14 cellular contexts compared by ENCODE assay signal in genomic region chr10:78462728-78463228, GRCh38.
DNase-seq lines count a peak whose midpoint lies in the region; ATAC-seq and TF ChIP-seq lines count a peak whose summit lies in the region.
"Had no signal": no experiment of that assay in that cellular context is flagged by ENCODE, and none has a peak within 500 bp of the region (broad histone marks: within the 10 kb centered on the region; RNA-seq: fewer than 3 reads in every experiment).

No MANE protein-coding gene starts in this region.

- H2AK5ac ChIP-seq in mesendoderm (ENCODE audit: low read length), result no peak overlapping the region
- H2AK5ac ChIP-seq in trophoblast cell (ENCODE audit: low read length), result peak overlapping the region; percentile 59

- TF ChIP-seq CTCF in tibial artery (IDR thresholded peaks at IDR 0.05) (no peak), A673 (conservative IDR thresholded peaks at IDR 0.05; ENCODE audit: low read depth, low read length) (no peak)

- H3F3A ChIP-seq in GM23248 (ENCODE audit: insufficient read depth), result no peaks in the 10 kb centered on the region

- H3K9me3 ChIP-seq in GM23248 (ENCODE audit: low read depth) (no peaks in the 10 kb centered on the region), trophoblast cell (ENCODE audit: insufficient read depth, low read depth, low read length) (no peaks in the 10 kb centered on the region), tibial artery (no peaks in the 10 kb centered on the region), A673 (ENCODE audit: low read depth, low read length, poor library complexity, severe bottlenecking) (no peaks in the 10 kb centered on the region)

- H3K23ac ChIP-seq in mesendoderm (ENCODE audit: low read length) (peak overlapping the region; percentile 66), trophoblast cell (ENCODE audit: low read length) (no peak overlapping the region)

- H2BK120ac ChIP-seq in mesendoderm (ENCODE audit: low read depth, low read length) (no peak overlapping the region), trophoblast cell (ENCODE audit: insufficient read depth, low read length, poor library complexity) (no peak overlapping the region)

- H4K12ac ChIP-seq in trophoblast cell (ENCODE audit: low read depth, low read length), result no peak overlapping the region

- no peak overlapping the region for H3K56ac ChIP-seq in mesendoderm (ENCODE audit: low read length)

- POLR2A ChIA-PET in naive thymus-derived CD8-positive, alpha-beta T cell (lab: Charles Lee), result no interaction called here
- POLR2A ChIA-PET in A673 (lab: Charles Lee; ENCODE audit: low non-redundant PET), result no interaction called here

- no peak overlapping the region for H3K4me3 ChIP-seq in GM23248
- H3K4me3 ChIP-seq in mesendoderm (ENCODE audit: low read length), result no peak overlapping the region
- no peak overlapping the region for H3K4me3 ChIP-seq in trophoblast cell (ENCODE audit: low read depth, low read length)
- no peak overlapping the region for H3K4me3 ChIP-seq in tibial artery
- H3K4me3 ChIP-seq in A673 (ENCODE audit: low read depth, low read length, poor library complexity, severe bottlenecking), result no peak overlapping the region

- no peak for ATAC-seq in naive thymus-derived CD8-positive, alpha-beta T cell

- H3K4me2 ChIP-seq in GM23248 (ENCODE audit: unreplicated experiment) (no peak overlapping the region), mesendoderm (ENCODE audit: low read length) (no peak overlapping the region), trophoblast cell (ENCODE audit: low read length) (no peak overlapping the region)

- peak overlapping the region; percentile 42 for H4K91ac ChIP-seq in trophoblast cell (ENCODE audit: low read depth, low read length)

- no peak overlapping the region for H4K5ac ChIP-seq in mesendoderm (ENCODE audit: low read length)

- intact Hi-C loops in tibial artery (cut with DNase I; ENCODE audit: low total_unique reads), result no loop called here
- intact Hi-C loops in A673 (cut with micrococcal nuclease; ENCODE audit: unreplicated experiment), result no loop called here

- H3K18ac ChIP-seq in mesendoderm (ENCODE audit: low read length) (no peak overlapping the region), trophoblast cell (ENCODE audit: low read length) (peak overlapping the region; percentile 1)

- no peaks in the 10 kb centered on the region for H3K9me2 ChIP-seq in GM23248 (ENCODE audit: insufficient read depth)

- H2BK15ac ChIP-seq in mesendoderm (replicated peaks; ENCODE audit: low read depth), result no peak overlapping the region

- peak; percentile 23 for DNase-seq in GM23248
- peak; percentile 37 for DNase-seq in amniotic epithelial cell (ENCODE audit: low read depth)
- DNase-seq in mesendoderm, result no peak
- no peak for DNase-seq in trophoblast cell
- no peak for DNase-seq in naive thymus-derived CD8-positive, alpha-beta T cell
- DNase-seq in tibial artery, result no peak
- no peak for DNase-seq in A673 (ENCODE audit: low spot score)
- DNase-seq in NCI-H1436 treated with DMSO at 0.1 percent for 48 hours (lab: John Stamatoyannopoulos, UW), result no peak
- DNase-seq: ACHN; CD4-positive, alpha-beta T cell; NCI-H1436; NCI-H2081; NCI-H524 had no signal

- CTCF ChIA-PET in A673 (lab: Charles Lee), result no interaction called here

- peaks cover 0 to 10% (median 4%) of the 10 kb centered on the region in 9 donors for H3K9me3 Mint-ChIP-seq in naive thymus-derived CD8-positive, alpha-beta T cell
- H3K9me3 Mint-ChIP-seq: CD4-positive, alpha-beta T cell had no signal

- H3K4me1 Mint-ChIP-seq in naive thymus-derived CD8-positive, alpha-beta T cell, result peaks cover 0 to 7% (median under 1%) of the 10 kb centered on the region in 4 donors
- H3K4me1 Mint-ChIP-seq: B cell had no signal

- no peak overlapping the region for H3K27ac Mint-ChIP-seq in naive thymus-derived CD8-positive, alpha-beta T cell
- H3K27ac Mint-ChIP-seq: B cell; CD4-positive, alpha-beta T cell had no signal

- 76 to 87% methylated on average over 7 of the region's 7 CpGs for WGBS in GM23248 (ENCODE audit: low coverage in 1 of 2, low lambda C conversion rate in 2 of 2, missing lambda C conversion rate in 2 of 2), 2 experiments
- no CpG with 5 or more reads among the region's 7 CpGs for WGBS in mesendoderm (ENCODE audit: extremely low coverage, insufficient coverage, low lambda C conversion rate)
- WGBS in trophoblast cell (ENCODE audit: extremely low coverage, insufficient coverage, insufficient read length), result no CpG with 5 or more reads among the region's 7 CpGs

- no peaks in the 10 kb centered on the region for H4K20me1 ChIP-seq in GM23248 (ENCODE audit: insufficient read depth)

- H3K36me3 ChIP-seq in GM23248 (ENCODE audit: low read depth) (no peaks in the 10 kb centered on the region), mesendoderm (ENCODE audit: control insufficient read depth, insufficient read depth, low read length) (no peaks in the 10 kb centered on the region), trophoblast cell (ENCODE audit: control insufficient read depth in 1 of 2, insufficient read depth in 2 of 2, low read length in 2 of 2) (no peaks in the 10 kb centered on the region), tibial artery (no peaks in the 10 kb centered on the region), A673 (ENCODE audit: insufficient read depth, low read length, poor library complexity, severe bottlenecking) (no peaks in the 10 kb centered on the region)

- in situ Hi-C loops in GM23248 (cut with MboI), result no loop called here

- peak overlapping the region; percentile 44 for H2BK12ac ChIP-seq in trophoblast cell (ENCODE audit: low read length)

- no peak overlapping the region for H3K4me3 Mint-ChIP-seq in naive thymus-derived CD8-positive, alpha-beta T cell
- H3K4me3 Mint-ChIP-seq: B cell; CD4-positive, alpha-beta T cell had no signal

- peaks cover 0 to 20% (median 8%) of the 10 kb centered on the region in 5 donors for H3K27me3 Mint-ChIP-seq in naive thymus-derived CD8-positive, alpha-beta T cell

- BruUV-seq in A673 (replicated peaks; lab: Mats Ljungman, UMichigan), result no TSS peak

- H3K79me1 ChIP-seq in mesendoderm (ENCODE audit: low read length), result no peaks in the 10 kb centered on the region
- peaks cover 18% of the 10 kb centered on the region for H3K79me1 ChIP-seq in trophoblast cell (ENCODE audit: low read length)

- H2BK5ac ChIP-seq in mesendoderm (ENCODE audit: low read length), result no peak overlapping the region
- H2BK5ac ChIP-seq in trophoblast cell (ENCODE audit: low read depth, low read length, poor library complexity), result no peak overlapping the region

- H2AFZ ChIP-seq in GM23248 (no peak overlapping the region), trophoblast cell (ENCODE audit: insufficient read depth, low read length, poor library complexity) (no peak overlapping the region)

- H3K27me3 ChIP-seq in GM23248 (replicated peaks; ENCODE audit: insufficient read depth) (no peaks in the 10 kb centered on the region), mesendoderm (ENCODE audit: insufficient read depth, low read length, poor library complexity) (no peaks in the 10 kb centered on the region), trophoblast cell (ENCODE audit: insufficient read depth, low read length) (no peaks in the 10 kb centered on the region), tibial artery (peaks cover 0 to 4% of the 10 kb centered on the region in 2 donors), A673 (replicated peaks; ENCODE audit: insufficient read depth, low read depth, low read length, poor library complexity) (no peaks in the 10 kb centered on the region)

- H3K36me3 Mint-ChIP-seq in naive thymus-derived CD8-positive, alpha-beta T cell, result peaks cover 0 to 5% (median 0%) of the 10 kb centered on the region in 3 donors

- H3K4me1 ChIP-seq in GM23248 (ENCODE audit: insufficient read depth) (peaks cover 16% of the 10 kb centered on the region), mesendoderm (ENCODE audit: control insufficient read depth, low read depth, low read length) (no peaks in the 10 kb centered on the region), trophoblast cell (ENCODE audit: control insufficient read depth in 1 of 2, insufficient read depth in 2 of 2, low read length in 2 of 2) (peaks cover 9 to 13% of the 10 kb centered on the region in 2 experiments), tibial artery (no peaks in the 10 kb centered on the region), A673 (ENCODE audit: insufficient read depth, low read length, poor library complexity, severe bottlenecking) (no peaks in the 10 kb centered on the region)

- H3K9ac ChIP-seq in GM23248 (no peak overlapping the region), mesendoderm (ENCODE audit: low read length) (no peak overlapping the region), trophoblast cell (ENCODE audit: low read length) (no peak overlapping the region)

- no peaks in the 10 kb centered on the region for H3K79me2 ChIP-seq in GM23248 (ENCODE audit: insufficient read depth)
- H3K79me2 ChIP-seq in mesendoderm (ENCODE audit: control insufficient read depth, insufficient read depth, low read length), result no peaks in the 10 kb centered on the region
- no peaks in the 10 kb centered on the region for H3K79me2 ChIP-seq in trophoblast cell (ENCODE audit: control insufficient read depth, insufficient read depth, low read length, poor library complexity)

- H3K14ac ChIP-seq in trophoblast cell (ENCODE audit: low read length), result no peak overlapping the region

- no peak overlapping the region for H3K27ac ChIP-seq in GM23248
- no peak overlapping the region for H3K27ac ChIP-seq in mesendoderm (ENCODE audit: low read depth, low read length)
- H3K27ac ChIP-seq in trophoblast cell (ENCODE audit: low read depth, low read length), result no peak overlapping the region
- H3K27ac ChIP-seq in tibial artery, result no peak overlapping the region
- H3K27ac ChIP-seq in A673 (ENCODE audit: low read depth, low read length, poor library complexity, severe bottlenecking), result no peak overlapping the region

- no peak overlapping the region for H4K8ac ChIP-seq in mesendoderm (ENCODE audit: low read depth, low read length)
- no peak overlapping the region for H4K8ac ChIP-seq in trophoblast cell (ENCODE audit: low read depth, low read length)

- H3K4ac ChIP-seq in mesendoderm (ENCODE audit: low read depth, low read length), result no peak overlapping the region
- no peak overlapping the region for H3K4ac ChIP-seq in trophoblast cell (ENCODE audit: low read depth, low read length)

Comparison
In these comparisons a context has a peak if more than half of its experiments do, and no peak if none do; other contexts are left out.
1. DNase-seq: peak in GM23248 (single experiment) and amniotic epithelial cell (single experiment); none in mesendoderm (single experiment), trophoblast cell (0 of 2), naive thymus-derived CD8-positive, alpha-beta T cell (0 of 10), tibial artery (0 of 2), A673 (single experiment) and NCI-H1436 treated with DMSO at 0.1 percent for 48 hours (single experiment).